13 cellular contexts compared by ENCODE assay signal in the genomic region with DNA sequence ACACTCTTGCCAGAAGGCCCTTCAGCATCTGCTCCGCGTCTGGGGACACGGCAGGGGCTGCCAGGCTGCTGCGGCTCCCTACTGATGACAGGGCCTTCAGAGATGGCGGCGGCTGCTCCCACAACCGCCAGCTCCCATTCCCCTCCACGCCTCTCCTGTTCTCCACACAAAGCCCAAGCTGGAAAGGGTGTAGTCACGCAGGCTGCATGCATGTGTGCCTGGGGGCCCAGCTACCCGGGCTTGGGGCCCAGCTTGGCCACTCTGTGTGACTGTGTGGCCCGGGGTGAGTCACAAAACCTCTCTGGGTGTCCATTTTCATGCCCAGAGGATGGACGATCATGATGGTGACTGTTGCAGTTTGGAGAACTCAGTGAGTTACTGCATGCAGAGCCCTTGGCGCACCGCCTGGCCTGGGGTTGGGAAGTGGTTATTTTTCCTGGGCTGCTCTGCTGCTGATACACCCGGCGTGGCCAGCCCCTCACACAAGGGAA. TPM values are rescaled to one million over a fixed set of nuclear protein-coding genes. Genes with fewer than 3 reads are reported as not detected.
DNase-seq lines count a peak whose midpoint lies in the region; TF ChIP-seq lines count a peak whose summit lies in the region.
"Had no signal": no experiment of that assay in that cellular context is flagged by ENCODE, and none has a peak within 500 bp of the region (broad histone marks: within the 10 kb centered on the region; RNA-seq: fewer than 3 reads in every experiment).

No MANE protein-coding gene starts in this region.

- H3K4me1 Mint-ChIP-seq in immature natural killer cell (peaks cover 25 to 40% of the 10 kb centered on the region in 2 donors), nephron progenitor cell (peaks cover 71% of the 10 kb centered on the region)

- H3K27ac Mint-ChIP-seq in immature natural killer cell (no peak overlapping the region), nephron progenitor cell (no peak overlapping the region)
- H3K27ac Mint-ChIP-seq: activated CD4-positive, alpha-beta T cell treated with anti-CD3 and anti-CD28 coated beads for 36 hours had no signal

- DNase-seq in EH (ENCODE audit: low read depth) (peak; percentile 67), NCI-H2171 (lab: John Stamatoyannopoulos, UW) (peak; percentile 58), osteoblast (ENCODE audit: insufficient read length, low spot score, missing footprints) (peak; percentile 94), hypothalamus (lab: John Stamatoyannopoulos, UW) (no peak), immature natural killer cell (no peak), nephron progenitor cell (no peak), occipital lobe (lab: John Stamatoyannopoulos, UW) (no peak)
- DNase-seq: foreskin melanocyte had no signal

- H3K9me3 ChIP-seq in osteoblast (ENCODE audit: low read depth, low read length), result no peaks in the 10 kb centered on the region

- H3K4me3 Mint-ChIP-seq in immature natural killer cell (no peak overlapping the region), nephron progenitor cell (no peak overlapping the region)
- H3K4me3 Mint-ChIP-seq: activated CD4-positive, alpha-beta T cell treated with anti-CD3 and anti-CD28 coated beads for 36 hours; activated T-cell treated with anti-CD3 and anti-CD28 coated beads, Interleukin-2, amount 50 U/mL, for 4 hours; CD4-positive, alpha-beta T cell had no signal

- peaks cover 4% of the 10 kb centered on the region for H3K79me2 ChIP-seq in osteoblast (ENCODE audit: insufficient read depth, low read length)

- peaks cover 15 to 36% (median 25%) of the 10 kb centered on the region in 3 donors for H3K36me3 Mint-ChIP-seq in immature natural killer cell
- H3K36me3 Mint-ChIP-seq in nephron progenitor cell (ENCODE audit: low read depth), result peaks cover 75% of the 10 kb centered on the region

- no peak overlapping the region for H3K4me3 ChIP-seq in osteoblast (ENCODE audit: insufficient read depth, low read length)

- H3K9me3 Mint-ChIP-seq in immature natural killer cell (no peaks in the 10 kb centered on the region), nephron progenitor cell (no peaks in the 10 kb centered on the region)
- H3K9me3 Mint-ChIP-seq: activated T-cell treated with anti-CD3 and anti-CD28 coated beads, Interleukin-2, amount 50 U/mL, for 4 hours; CD4-positive, alpha-beta T cell; naive B cell had no signal

- no peaks in the 10 kb centered on the region for H3K27me3 ChIP-seq in osteoblast (ENCODE audit: insufficient read depth, low read length)

- H3K27ac ChIP-seq in cingulate gyrus (ENCODE audit: low read depth, low read length), result peak overlapping the region; percentile 10
- H3K27ac ChIP-seq in osteoblast (ENCODE audit: low read depth, low read length), result peak overlapping the region; percentile 49

- TF ChIP-seq CTCF in osteoblast (IDR thresholded peaks at IDR 0.05; ENCODE audit: extremely low read depth, low read depth, low read length), result no peak
- no peak for TF ChIP-seq CTCF in nephron progenitor cell (IDR thresholded peaks at IDR 0.05)

- no peak overlapping the region for H3K4me2 ChIP-seq in osteoblast (ENCODE audit: insufficient read depth, low read length)

- H3K36me3 ChIP-seq in osteoblast (ENCODE audit: insufficient read depth, low read length), result peaks cover 70% of the 10 kb centered on the region

- H3K4me1 ChIP-seq in osteoblast (ENCODE audit: insufficient read depth, low read length), result peaks cover 7% of the 10 kb centered on the region

- H3K27me3 Mint-ChIP-seq in immature natural killer cell (ENCODE audit: low read depth in 3 of 3) (peaks cover 2 to 8% (median 4%) of the 10 kb centered on the region in 3 donors), nephron progenitor cell (ENCODE audit: low read depth, poor library complexity) (no peaks in the 10 kb centered on the region)
- H3K27me3 Mint-ChIP-seq: activated CD4-positive, alpha-beta T cell treated with anti-CD3 and anti-CD28 coated beads for 36 hours; CD4-positive, alpha-beta T cell; naive B cell had no signal

- peaks cover 14% of the 10 kb centered on the region for H4K20me1 ChIP-seq in osteoblast (ENCODE audit: insufficient read depth, low read length)

- H2AFZ ChIP-seq in osteoblast (ENCODE audit: low read length), result no peak overlapping the region

RNA-seq across cellular contexts. Expression of a gene that starts 31.7 kb away (rescaled TPM):
- total RNA-seq in osteoblast (24.5 and 29.3 TPM in 2 replicates), occipital lobe (5.1 TPM)
- polyA plus RNA-seq in immature natural killer cell, result 1 to 10 TPM; 1.8 to 3.8 (median 2.7) TPM

RNA-seq across cellular contexts. Expression of a gene that starts 37.1 kb away (rescaled TPM):
- total RNA-seq in osteoblast (36.6 and 41.5 TPM in 2 replicates), occipital lobe (31.0 TPM)
- polyA plus RNA-seq in immature natural killer cell, result 10 to 100 TPM; 80.6 to 88.8 (median 82.8) TPM

Comparison
In these comparisons a context has a peak if more than half of its experiments do, and no peak if none do; other contexts are left out.
1. DNase-seq: peak in EH (single experiment), NCI-H2171 (single experiment) and osteoblast (single experiment); none in hypothalamus (0 of 51), immature natural killer cell (0 of 3), nephron progenitor cell (single experiment) and occipital lobe (single experiment).